Comparison of ENCODE assay signal across 14 cellular contexts in the genomic region with DNA sequence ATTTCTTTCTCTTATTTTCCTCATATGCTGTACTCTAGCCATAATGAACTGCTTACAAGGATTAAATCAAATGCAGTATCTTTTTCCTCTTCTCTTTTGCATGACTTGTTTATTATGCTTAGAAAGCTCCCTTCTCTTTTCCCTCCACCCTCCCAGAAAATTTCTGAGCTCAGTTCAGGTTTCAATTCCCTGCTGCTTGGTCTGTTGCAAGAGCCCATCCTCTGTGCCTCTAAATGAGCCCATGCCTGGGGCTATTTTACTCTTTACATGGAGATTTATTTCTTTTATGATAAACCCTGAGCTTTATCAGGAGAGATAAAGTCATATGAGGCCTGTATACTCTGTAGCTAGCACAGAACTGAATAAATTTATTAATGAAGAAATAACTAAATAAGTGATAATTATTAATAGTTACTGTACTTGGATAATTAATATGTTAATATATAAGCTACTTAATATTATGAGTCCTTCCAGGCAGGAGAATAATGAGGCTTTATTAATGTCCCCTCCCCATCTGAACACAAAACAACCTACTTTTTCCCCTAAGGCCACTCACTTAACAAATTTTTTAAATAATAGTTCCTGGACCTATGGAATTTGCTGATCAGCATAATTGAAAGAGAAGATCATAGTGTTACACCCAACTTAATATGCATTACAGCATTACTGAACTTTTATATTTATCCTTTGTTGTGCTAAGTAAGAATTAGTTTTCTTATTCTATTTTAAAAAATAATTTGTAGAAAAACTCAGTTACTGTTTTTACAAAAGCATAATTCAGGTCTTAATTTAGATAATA.
DNase-seq lines count a peak whose midpoint lies in the region; ATAC-seq, FAIRE-seq and TF ChIP-seq lines count a peak whose summit lies in the region.
"Had no signal": no experiment of that assay in that cellular context is flagged by ENCODE, and none has a peak within 500 bp of the region (broad histone marks: within the 10 kb centered on the region; RNA-seq: fewer than 3 reads in every experiment).

No MANE protein-coding gene starts in this region.

- no peak overlapping the region for H3K4me3 Mint-ChIP-seq in endodermal cell
- H3K4me3 Mint-ChIP-seq in neural progenitor cell = no peak overlapping the region
- H3K4me3 Mint-ChIP-seq: CD8-positive, alpha-beta memory T cell had no signal

- CTCF ChIA-PET in HepG2 (lab: Yijun Ruan, JAX; ENCODE audit: low intra/inter-chr PET ratio, low total read pairs) = no interaction called here

- no peak for TF ChIP-seq RAD21 in HepG2 (CRISPR knock-in tag; IDR thresholded peaks at IDR 0.05)

- intact Hi-C loops in HepG2 (cut with micrococcal nuclease; ENCODE audit: unreplicated experiment) = no loop called here
- intact Hi-C loops in right lobe of liver (cut with DNase I) = no loop called here
- intact Hi-C loops in left colon (cut with DNase I, micrococcal nuclease) = no loop called here

- H3K9me3 Mint-ChIP-seq in endodermal cell (peaks cover 5% of the 10 kb centered on the region), neural progenitor cell (peaks cover 5% of the 10 kb centered on the region)

- FAIRE-seq in HepG2 (lab: Jason Lieb, UNC) = no peak
- FAIRE-seq: H54 had no signal

- in situ Hi-C loops in HepG2 (cut with HindIII; ENCODE audit: extremely low pct_ligation_motif_present, low pct_unique_long_range_greater_than_20kb) = no loop called here

- H4K20me1 ChIP-seq in HepG2 (ENCODE audit: insufficient read depth, low read length) (no peaks in the 10 kb centered on the region), neural progenitor cell (ENCODE audit: low read depth) (no peaks in the 10 kb centered on the region)
- H4K20me1 ChIP-seq: BLaER1 had no signal

- no peaks in the 10 kb centered on the region for H3F3A ChIP-seq in neural progenitor cell (ENCODE audit: low read depth)

- H2AFZ ChIP-seq in HepG2 (ENCODE audit: low read length) = no peak overlapping the region
- H2AFZ ChIP-seq in neural progenitor cell (replicated peaks) = peak overlapping the region; percentile 8

- TF ChIP-seq CTCF in HepG2 (CRISPR knock-in tag; IDR thresholded peaks at IDR 0.05) (no peak), right lobe of liver (IDR thresholded peaks at IDR 0.05) (no peak), endodermal cell (conservative IDR thresholded peaks at IDR 0.05) (no peak), neural progenitor cell (IDR thresholded peaks at IDR 0.05) (no peak), Peyer's patch (IDR thresholded peaks at IDR 0.05) (no peak)

- H3K27ac ChIP-seq in HepG2 (ENCODE audit: extremely low read length, insufficient read depth, low read length) (no peak overlapping the region), right lobe of liver (no peak overlapping the region), SK-N-MC (peak overlapping the region; percentile 46; the same call in 1 of the 2 replicates), endodermal cell (ENCODE audit: low read depth, low read length) (peak overlapping the region; percentile 14), neural progenitor cell (no peak overlapping the region), Peyer's patch (no peak overlapping the region)
- H3K27ac ChIP-seq: 22Rv1, BLaER1 had no signal

- H3K27me3 ChIP-seq in HepG2 (ENCODE audit: control insufficient read depth in 1 of 2, insufficient read depth in 2 of 2, low read length in 2 of 2) (no peaks in the 10 kb centered on the region), right lobe of liver (no peaks in the 10 kb centered on the region), endodermal cell (ENCODE audit: control insufficient read depth, insufficient read depth, low read length, poor library complexity, severe bottlenecking) (no peaks in the 10 kb centered on the region), neural progenitor cell (no peaks in the 10 kb centered on the region), Peyer's patch (no peaks in the 10 kb centered on the region)
- H3K27me3 ChIP-seq: BLaER1 had no signal

- H3K36me3 ChIP-seq in HepG2 (replicated peaks in 1 of 2; ENCODE audit: control insufficient read depth in 1 of 2, insufficient read depth in 2 of 2, low read length in 2 of 2) = no peaks in the 10 kb centered on the region
- H3K36me3 ChIP-seq in right lobe of liver = no peaks in the 10 kb centered on the region
- H3K36me3 ChIP-seq in SK-N-MC (ENCODE audit: insufficient read depth, low read length) = no peaks in the 10 kb centered on the region
- H3K36me3 ChIP-seq in endodermal cell (ENCODE audit: control insufficient read depth, insufficient read depth, low read length) = no peaks in the 10 kb centered on the region
- no peaks in the 10 kb centered on the region for H3K36me3 ChIP-seq in neural progenitor cell
- H3K36me3 ChIP-seq in Peyer's patch = no peaks in the 10 kb centered on the region
- H3K36me3 ChIP-seq: BLaER1 had no signal

- H3K4me1 ChIP-seq in HepG2 (ENCODE audit: insufficient read depth, low read length) (no peaks in the 10 kb centered on the region), right lobe of liver (no peaks in the 10 kb centered on the region), endodermal cell (ENCODE audit: control insufficient read depth, insufficient read depth, low read length) (peaks cover 4% of the 10 kb centered on the region), neural progenitor cell (no peaks in the 10 kb centered on the region), Peyer's patch (no peaks in the 10 kb centered on the region)
- H3K4me1 ChIP-seq: BLaER1, Caco-2 had no signal

- H3K4me3 ChIP-seq in HepG2 (replicated peaks in 1 of 3; ENCODE audit: insufficient read depth in 1 of 3, low read depth in 2 of 3, low read length in 3 of 3) (no peak overlapping the region), right lobe of liver (no peak overlapping the region), SK-N-MC (no peak overlapping the region; the same call in 1 of the 2 replicates), endodermal cell (ENCODE audit: low read length) (no peak overlapping the region), neural progenitor cell (no peak overlapping the region), Peyer's patch (no peak overlapping the region)
- H3K4me3 ChIP-seq: BLaER1 had no signal

- H3K9ac ChIP-seq in HepG2 (ENCODE audit: insufficient read depth, low read depth, low read length) = no peak overlapping the region
- H3K9ac ChIP-seq in SK-N-MC (ENCODE audit: insufficient read length) = no peak overlapping the region
- H3K9ac ChIP-seq in endodermal cell (ENCODE audit: extremely low read depth, low read length, poor library complexity, severe bottlenecking) = no peak overlapping the region
- no peak overlapping the region for H3K9ac ChIP-seq in neural progenitor cell
- H3K9ac ChIP-seq: BLaER1 had no signal

- no peak for TF ChIP-seq EP300 in HepG2 (IDR thresholded peaks at IDR 0.05; ENCODE audit: low read depth in 2 of 2, low read length in 2 of 2)
- TF ChIP-seq EP300 in HepG2 (CRISPR knock-in tag; IDR thresholded peaks at IDR 0.05; ENCODE audit: borderline replicate concordance) = no peak

- H3K4me2 ChIP-seq in HepG2 (ENCODE audit: low read depth, low read length) = no peak overlapping the region
- no peak overlapping the region for H3K4me2 ChIP-seq in neural progenitor cell
- H3K4me2 ChIP-seq: BLaER1 had no signal

- H3K79me2 ChIP-seq in HepG2 (ENCODE audit: insufficient read depth, low read length) (no peaks in the 10 kb centered on the region), neural progenitor cell (ENCODE audit: low read depth) (no peaks in the 10 kb centered on the region)

- H3K36me3 Mint-ChIP-seq in endodermal cell (ENCODE audit: low read depth) (no peaks in the 10 kb centered on the region), neural progenitor cell (no peaks in the 10 kb centered on the region)
- H3K36me3 Mint-ChIP-seq: CD8-positive, alpha-beta memory T cell had no signal

- H3K27ac Mint-ChIP-seq in endodermal cell (no peak overlapping the region), neural progenitor cell (no peak overlapping the region)
- H3K27ac Mint-ChIP-seq: CD8-positive, alpha-beta memory T cell had no signal

- peaks cover 36% of the 10 kb centered on the region for H3K9me3 ChIP-seq in HepG2 (ENCODE audit: low read length)
- no peaks in the 10 kb centered on the region for H3K9me3 ChIP-seq in right lobe of liver
- no peaks in the 10 kb centered on the region for H3K9me3 ChIP-seq in SK-N-MC (ENCODE audit: low read depth, low read length)
- H3K9me3 ChIP-seq in endodermal cell (ENCODE audit: control insufficient read depth, low read length) = no peaks in the 10 kb centered on the region
- H3K9me3 ChIP-seq in neural progenitor cell (ENCODE audit: low read depth) = no peaks in the 10 kb centered on the region
- H3K9me3 ChIP-seq in Peyer's patch = no peaks in the 10 kb centered on the region
- H3K9me3 ChIP-seq: BLaER1, Caco-2 had no signal

- TF ChIP-seq POLR2A in HepG2 (IDR thresholded peaks at IDR 0.05; ENCODE audit: insufficient read depth in 1 of 2, low read depth in 2 of 2, low read length in 2 of 2) (no peak), right lobe of liver (IDR thresholded peaks at IDR 0.05) (no peak), Peyer's patch (IDR thresholded peaks at IDR 0.05) (no peak)

- DNase-seq in HepG2 (ENCODE audit: low spot score) = no peak
- no peak for DNase-seq in right lobe of liver
- DNase-seq in SK-N-MC (ENCODE audit: low read depth, low spot score) = peak; percentile 71
- DNase-seq in endodermal cell = no peak
- no peak for DNase-seq in neural progenitor cell (ENCODE audit: low spot score)
- DNase-seq in Peyer's patch = no peak
- DNase-seq in putamen (ENCODE audit: low spot score) = no peak
- no peak for DNase-seq in left colon
- DNase-seq: AML-193; Caco-2; CD8-positive, alpha-beta memory T cell had no signal

- POLR2A ChIA-PET in HepG2 (lab: Yijun Ruan, JAX) = no interaction called here

- BruUV-seq in HepG2 (replicated peaks; lab: Mats Ljungman, UMichigan) = no TSS peak

- ATAC-seq in HepG2 (no peak), right lobe of liver (no peak), left colon (no peak)

- H3K4me1 Mint-ChIP-seq in endodermal cell (peaks cover 10% of the 10 kb centered on the region), neural progenitor cell (peaks cover 19% of the 10 kb centered on the region)
- H3K4me1 Mint-ChIP-seq: CD8-positive, alpha-beta memory T cell had no signal

- no peaks in the 10 kb centered on the region for H3K27me3 Mint-ChIP-seq in endodermal cell (ENCODE audit: insufficient read depth)
- H3K27me3 Mint-ChIP-seq in neural progenitor cell (ENCODE audit: insufficient read depth, low read depth) = no peaks in the 10 kb centered on the region
- H3K27me3 Mint-ChIP-seq: CD8-positive, alpha-beta memory T cell had no signal

Comparison
In these comparisons a context has a peak if more than half of its experiments do, and no peak if none do; other contexts are left out.
1. H3K27ac ChIP-seq: peak in SK-N-MC (single experiment) and endodermal cell (single experiment); none in HepG2 (single experiment), right lobe of liver (0 of 3), neural progenitor cell (single experiment) and Peyer's patch (0 of 4).